Comparison of ENCODE assay signal across 17 cellular contexts in genomic region chr7:34841326-34841725, GRCh38.
DNase-seq lines count a peak whose midpoint lies in the region; ATAC-seq, FAIRE-seq and TF ChIP-seq lines count a peak whose summit lies in the region.
"Had no signal": no experiment of that assay in that cellular context is flagged by ENCODE, and none has a peak within 500 bp of the region (broad histone marks: within the 10 kb centered on the region; RNA-seq: fewer than 3 reads in every experiment).

No MANE protein-coding gene starts in this region.

- H3K27ac ChIP-seq in WERI-Rb-1: 0 out of 2 replicates have a peak overlapping the region, but pooled peaks have one; percentile 5
- H3K27ac ChIP-seq in esophagus muscularis mucosa (replicated peaks in 1 of 4): no peak overlapping the region
- H3K27ac ChIP-seq in neuronal stem cell (replicated peaks; ENCODE audit: low read length): peak overlapping the region; percentile 41
- H3K27ac ChIP-seq: BLaER1 treated with 17β-estradiol and CSF1 and Interleukin-3, amounts not matched to agents 10 nM and 100 nM had no signal

- DNase-seq in D721Med (ENCODE audit: insufficient read length, low spot score) (peak; percentile 40), WERI-Rb-1 (peak; percentile 65), esophagus muscularis mucosa (ENCODE audit: extremely low spot score) (peak; percentile 86), neuronal stem cell (ENCODE audit: low spot score) (peak; percentile 32), Ammon's horn (ENCODE audit: low spot score) (no peak), NCI-H774 (lab: John Stamatoyannopoulos, UW) (no peak)
- DNase-seq: 8988T; AML-193; Calu3; CD4-positive, CD25-positive, alpha-beta regulatory T cell; DMS79 had no signal

- no peaks in the 10 kb centered on the region for H3K27me3 ChIP-seq in WERI-Rb-1 (ENCODE audit: insufficient read depth, low read depth, severe bottlenecking)
- no peaks in the 10 kb centered on the region for H3K27me3 ChIP-seq in esophagus muscularis mucosa
- H3K27me3 ChIP-seq in neuronal stem cell (ENCODE audit: control insufficient read depth in 3 of 3, insufficient read depth in 3 of 3, low read depth in 1 of 3, low read length in 3 of 3): no peaks in the 10 kb centered on the region
- H3K27me3 ChIP-seq: BLaER1 treated with 17β-estradiol and CSF1 and Interleukin-3, amounts not matched to agents 10 nM and 100 nM had no signal

- no peak overlapping the region for H3K9ac ChIP-seq in neuronal stem cell (ENCODE audit: low read depth, low read length, poor library complexity)
- H3K9ac ChIP-seq: BLaER1 treated with 17β-estradiol and CSF1 and Interleukin-3, amounts not matched to agents 10 nM and 100 nM had no signal

- no peak overlapping the region for H2AK5ac ChIP-seq in neuronal stem cell (ENCODE audit: low read depth, low read length)

- no peak overlapping the region for H3K14ac ChIP-seq in neuronal stem cell (ENCODE audit: low read length)

- H3K9me3 ChIP-seq in WERI-Rb-1 (ENCODE audit: severe bottlenecking): peaks cover 2% of the 10 kb centered on the region
- H3K9me3 ChIP-seq in esophagus muscularis mucosa: no peaks in the 10 kb centered on the region
- no peaks in the 10 kb centered on the region for H3K9me3 ChIP-seq in neuronal stem cell (replicated peaks in 1 of 2; ENCODE audit: control insufficient read depth in 2 of 2, insufficient read depth in 1 of 2, low read depth in 1 of 2, low read length in 2 of 2)
- H3K9me3 ChIP-seq: BLaER1 treated with 17β-estradiol and CSF1 and Interleukin-3, amounts not matched to agents 10 nM and 100 nM; HAP-1 had no signal

- TF ChIP-seq POLR2A in esophagus muscularis mucosa (IDR thresholded peaks at IDR 0.05; ENCODE audit: low read depth): no peak

- TF ChIP-seq CTCF in D721Med (IDR thresholded peaks at IDR 0.05; ENCODE audit: insufficient read depth, missing control alignments): no peak
- TF ChIP-seq CTCF in WERI-Rb-1 (IDR thresholded peaks at IDR 0.05; ENCODE audit: low read depth, low read length): no peak
- TF ChIP-seq CTCF in esophagus muscularis mucosa (IDR thresholded peaks at IDR 0.05): no peak

- no peak overlapping the region for H2BK15ac ChIP-seq in neuronal stem cell (ENCODE audit: low read length)

- H2BK5ac ChIP-seq in neuronal stem cell (ENCODE audit: low read length): no peak overlapping the region

- H3K36me3 ChIP-seq in WERI-Rb-1: no peaks in the 10 kb centered on the region
- H3K36me3 ChIP-seq in esophagus muscularis mucosa: no peaks in the 10 kb centered on the region
- H3K36me3 ChIP-seq in neuronal stem cell (replicated peaks in 1 of 2; ENCODE audit: control insufficient read depth in 2 of 2, insufficient read depth in 2 of 2, low read length in 2 of 2): no peaks in the 10 kb centered on the region
- H3K36me3 ChIP-seq: BLaER1 treated with 17β-estradiol and CSF1 and Interleukin-3, amounts not matched to agents 10 nM and 100 nM; HAP-1 had no signal

- ATAC-seq in GM18907 (IDR thresholded peaks at IDR 0.05; ENCODE audit: unreplicated experiment): no peak

- H2BK120ac ChIP-seq in neuronal stem cell (ENCODE audit: low read depth, low read length): no peak overlapping the region

- no peak overlapping the region for H3K18ac ChIP-seq in neuronal stem cell (ENCODE audit: low read length)

- no peaks in the 10 kb centered on the region for H3K4me1 ChIP-seq in esophagus muscularis mucosa
- peaks cover 0 to 13% of the 10 kb centered on the region in 2 donors for H3K4me1 ChIP-seq in neuronal stem cell (ENCODE audit: control insufficient read depth in 2 of 2, insufficient read depth in 1 of 2, low read depth in 1 of 2, low read length in 2 of 2)
- H3K4me1 ChIP-seq: HAP-1 had no signal

- peak; percentile 92 for FAIRE-seq in D721Med (lab: Jason Lieb, UNC)
- FAIRE-seq: G401.6, GM12891, H1 had no signal

- H3K4me2 ChIP-seq in neuronal stem cell (ENCODE audit: insufficient read depth, low read length, poor library complexity, severe bottlenecking): no peak overlapping the region
- H3K4me2 ChIP-seq: BLaER1 treated with 17β-estradiol and CSF1 and Interleukin-3, amounts not matched to agents 10 nM and 100 nM had no signal

- H2AFZ ChIP-seq in neuronal stem cell (ENCODE audit: low read length): peak overlapping the region; percentile 5

- 71% methylated on average over 4 of the region's 4 CpGs for WGBS in esophagus muscularis mucosa
- WGBS in neuronal stem cell (ENCODE audit: extremely low coverage in 2 of 2, insufficient read length in 2 of 2, insufficient replicate concordance in 1 of 2), 2 donors: no CpG with 5 or more reads among the region's 4 CpGs

- H3K4me3 ChIP-seq in WERI-Rb-1 (ENCODE audit: low read depth, low read length): no peak overlapping the region
- H3K4me3 ChIP-seq in esophagus muscularis mucosa: no peak overlapping the region
- no peak overlapping the region for H3K4me3 ChIP-seq in neuronal stem cell (ENCODE audit: low read length in 2 of 2)
- H3K4me3 ChIP-seq: BLaER1 treated with 17β-estradiol and CSF1 and Interleukin-3, amounts not matched to agents 10 nM and 100 nM; HAP-1 had no signal

- H3K4ac ChIP-seq in neuronal stem cell (ENCODE audit: low read length): no peak overlapping the region

- no peaks in the 10 kb centered on the region for H3K79me1 ChIP-seq in neuronal stem cell (ENCODE audit: low read depth, low read length)

- TF ChIP-seq EP300 in esophagus muscularis mucosa (IDR thresholded peaks at IDR 0.05): no peak

- H4K8ac ChIP-seq in neuronal stem cell (ENCODE audit: low read depth, low read length): no peak overlapping the region

- H3K23ac ChIP-seq in neuronal stem cell (ENCODE audit: low read depth, low read length, poor library complexity): no peak overlapping the region

- H2BK12ac ChIP-seq in neuronal stem cell (ENCODE audit: low read length): no peak overlapping the region

- H4K91ac ChIP-seq in neuronal stem cell (ENCODE audit: low read depth, low read length, poor library complexity): no peak overlapping the region

- intact Hi-C loops in esophagus muscularis mucosa (cut with DNase I): no loop called here

Comparison
In these comparisons a context has a peak if more than half of its experiments do, and no peak if none do; other contexts are left out.
1. DNase-seq: peak in D721Med (single experiment), WERI-Rb-1 (single experiment), esophagus muscularis mucosa (single experiment) and neuronal stem cell (single experiment); none in Ammon's horn (single experiment) and NCI-H774 (single experiment).
2. H3K27ac ChIP-seq: peak in WERI-Rb-1 (single experiment) and neuronal stem cell (single experiment); none in esophagus muscularis mucosa (0 of 4).